In genomic region chr2:64488050-64488974, GRCh38 we compare ENCODE assay signal across 9 cellular contexts. TPM values are rescaled to one million over a fixed set of nuclear protein-coding genes. Genes with fewer than 3 reads are reported as not detected.
DNase-seq lines count a peak whose midpoint lies in the region; ATAC-seq and TF ChIP-seq lines count a peak whose summit lies in the region.
"Had no signal": no experiment of that assay in that cellular context is flagged by ENCODE, and none has a peak within 500 bp of the region (broad histone marks: within the 10 kb centered on the region; RNA-seq: fewer than 3 reads in every experiment).

No MANE protein-coding gene starts in this region.

- H3K27me3 ChIP-seq in CD4-positive, alpha-beta memory T cell (ENCODE audit: insufficient read depth, low read length): no peaks in the 10 kb centered on the region
- H3K27me3 ChIP-seq in breast epithelium: no peaks in the 10 kb centered on the region

- H3K36me3 Mint-ChIP-seq in CD4-positive, alpha-beta memory T cell: no peaks in the 10 kb centered on the region
- H3K36me3 Mint-ChIP-seq: activated naive CD8-positive, alpha-beta T cell had no signal

- TF ChIP-seq POLR2A in breast epithelium (IDR thresholded peaks at IDR 0.05): no peak

- ATAC-seq in GM19463 (IDR thresholded peaks at IDR 0.05; ENCODE audit: unreplicated experiment) (peak; percentile 67), HG03457 (IDR thresholded peaks at IDR 0.05; ENCODE audit: unreplicated experiment) (no peak)

- peaks cover 16% of the 10 kb centered on the region for H3K4me1 ChIP-seq in CD4-positive, alpha-beta memory T cell (ENCODE audit: insufficient read depth, low read length)
- H3K4me1 ChIP-seq in breast epithelium: no peaks in the 10 kb centered on the region

- no peak overlapping the region for H3K4me3 ChIP-seq in CD4-positive, alpha-beta memory T cell (ENCODE audit: low read length in 2 of 2)
- H3K4me3 ChIP-seq in WI38 (ENCODE audit: low read depth, low read length) (no peak overlapping the region), breast epithelium (no peak overlapping the region)

- peak overlapping the region in 1 of 7 donors; percentile 60 for H3K27ac Mint-ChIP-seq in CD4-positive, alpha-beta memory T cell
- H3K27ac Mint-ChIP-seq: activated naive CD8-positive, alpha-beta T cell had no signal

- no peak overlapping the region for H3K27ac ChIP-seq in CD4-positive, alpha-beta memory T cell (ENCODE audit: low read depth, low read length)
- no peak overlapping the region for H3K27ac ChIP-seq in breast epithelium

- H3K9me3 Mint-ChIP-seq in CD4-positive, alpha-beta memory T cell: no peaks in the 10 kb centered on the region

- H3K4me3 Mint-ChIP-seq in CD4-positive, alpha-beta memory T cell: peak overlapping the region in 5 of 8 donors; percentile 1 to 31 (median 7)
- H3K4me3 Mint-ChIP-seq: activated naive CD8-positive, alpha-beta T cell had no signal

- H3K9me3 ChIP-seq in CD4-positive, alpha-beta memory T cell (ENCODE audit: control insufficient read depth in 1 of 2, low read length in 2 of 2): no peaks in the 10 kb centered on the region
- no peaks in the 10 kb centered on the region for H3K9me3 ChIP-seq in breast epithelium

- DNase-seq in CD4-positive, alpha-beta memory T cell: peak; percentile 59 to 69 (median 65)
- peak; percentile 40 for DNase-seq in NCI-H1105 treated with DMSO at 0.1 percent for 48 hours (lab: John Stamatoyannopoulos, UW)
- peak; percentile 37 to 65 for DNase-seq in breast epithelium (ENCODE audit: low spot score in 2 of 2)
- peak; percentile 31 for DNase-seq in kidney glomerular epithelial cell (lab: John Stamatoyannopoulos, UW)
- peak; percentile 85 to 88 for DNase-seq in stimulated activated CD4-positive, alpha-beta T cell treated with anti-CD3 and anti-CD28 coated beads, Interleukin-2, amount 100 ng/mL, for 24 hours

- no peaks in the 10 kb centered on the region for H3K36me3 ChIP-seq in CD4-positive, alpha-beta memory T cell (ENCODE audit: insufficient read depth, low read length)
- H3K36me3 ChIP-seq in breast epithelium: no peaks in the 10 kb centered on the region

- CTCF ChIA-PET in CD4-positive, alpha-beta memory T cell (lab: Charles Lee; ENCODE audit: partially characterized antibody): interaction anchor here (0.7 to 13.4 kb wide), 47 partner anchors 9 to 985 kb away, joined by 3 to 312 read pairs (median 4); no protein-coding TSS in a partner anchor

- intact Hi-C loops in CD4-positive, alpha-beta memory T cell (cut with micrococcal nuclease): loop anchor here (1.0 to 10.0 kb wide), 4 partner anchors 157 to 784 kb away; partner anchors contain the start of gene PELI1
- intact Hi-C loops in breast epithelium (cut with DNase I; ENCODE audit: low total_unique reads): loop anchor here (10.0 kb wide), 1 partner anchor 154 kb away; no protein-coding TSS in a partner anchor

- POLR2A ChIA-PET in CD4-positive, alpha-beta memory T cell (lab: Charles Lee; ENCODE audit: partially characterized antibody): interaction anchor here (1.2 to 2.4 kb wide), 4 partner anchors 158 to 163 kb away, joined by 3 to 15 read pairs (median 6); no protein-coding TSS in a partner anchor

- TF ChIP-seq CTCF in WI38 (IDR thresholded peaks at IDR 0.05; ENCODE audit: low read depth, low read length) (peak; percentile 78), breast epithelium (IDR thresholded peaks at IDR 0.05) (peak; percentile 77 to 94 (median 89))

- H3K27me3 Mint-ChIP-seq in CD4-positive, alpha-beta memory T cell: peaks cover 0 to 2% of the 10 kb centered on the region in 2 donors

- H3K4me1 Mint-ChIP-seq in CD4-positive, alpha-beta memory T cell: peaks cover 7 to 20% (median 13%) of the 10 kb centered on the region in 4 donors

RNA-seq across cellular contexts. Expression of gene LGALSL, which starts 34.4 kb away (rescaled TPM):
- total RNA-seq in CD4-positive, alpha-beta memory T cell: under 1 TPM in 1 of 2 experiments, not detected in 1; 0.29 TPM
- polyA plus RNA-seq in CD4-positive, alpha-beta memory T cell: under 1 TPM; 0.26 to 0.63 TPM
- 10 to 100 TPM in 2 of 3 donors, 1 to 10 TPM in 1; 9.4 to 16.7 (median 16.5) TPM for total RNA-seq in breast epithelium

RNA-seq across cellular contexts. Expression of gene AFTPH, which starts 35.8 kb away (rescaled TPM):
- 10 to 100 TPM; 48.3 to 48.9 TPM for total RNA-seq in CD4-positive, alpha-beta memory T cell
- polyA plus RNA-seq in CD4-positive, alpha-beta memory T cell: 10 to 100 TPM; 22.8 to 29.0 TPM
- 10 to 100 TPM; 33.4 to 75.8 (median 55.1) TPM for total RNA-seq in breast epithelium

Comparison
In these comparisons a context has a peak if more than half of its experiments do, and no peak if none do; other contexts are left out.
1. DNase-seq: peak in every context shown above with its lines; median percentile 86 in stimulated activated CD4-positive, alpha-beta T cell treated with anti-CD3 and anti-CD28 coated beads, Interleukin-2, amount 100 ng/mL, for 24 hours; 65 in CD4-positive, alpha-beta memory T cell; 51 in breast epithelium; 40 in NCI-H1105 treated with DMSO at 0.1 percent for 48 hours; 31 in kidney glomerular epithelial cell.
2. RNA of gene LGALSL, which starts 34.4 kb away (total RNA-seq): 9.4 to 16.7 TPM in breast epithelium; 0.29 TPM in CD4-positive, alpha-beta memory T cell; every median in the first group is over 4 times any median in the second.